Comparison of ENCODE assay signal across 8 cellular contexts in genomic region chr3:50299638-50299928, GRCh38. TPM values are rescaled to one million over a fixed set of nuclear protein-coding genes. Genes with fewer than 3 reads are reported as not detected.
DNase-seq lines count a peak whose midpoint lies in the region; ATAC-seq, FAIRE-seq and TF ChIP-seq lines count a peak whose summit lies in the region.

No MANE protein-coding gene starts in this region.

- H3K27ac ChIP-seq in adrenal gland (peak overlapping the region; percentile 75 to 95 (median 93)), HepG2 (ENCODE audit: extremely low read length, insufficient read depth, low read length) (peak overlapping the region; percentile 87), thymus (ENCODE audit: low read depth) (peak overlapping the region; percentile 85)

- no peak for TF ChIP-seq POLR2A in adrenal gland (IDR thresholded peaks at IDR 0.05)
- no peak for TF ChIP-seq POLR2A in HepG2 (IDR thresholded peaks at IDR 0.05; ENCODE audit: insufficient read depth in 1 of 2, low read depth in 2 of 2, low read length in 2 of 2)

- H3K36me3 ChIP-seq in adrenal gland (replicated peaks in 1 of 2) (no peaks in the 10 kb centered on the region), HepG2 (replicated peaks in 1 of 2; ENCODE audit: control insufficient read depth in 1 of 2, insufficient read depth in 2 of 2, low read length in 2 of 2) (peaks cover 1 to 3% of the 10 kb centered on the region in 2 experiments; a peak in 2 of 5 replicates), thymus (ENCODE audit: control insufficient read depth, insufficient read depth) (no peaks in the 10 kb centered on the region)

- 0 to 1% (median 1%) methylated on average over 6 to 12 of the region's 12 CpGs for WGBS in adrenal gland, 4 donors
- 0% methylated on average over 1 of the region's 12 CpGs for WGBS in HepG2 (ENCODE audit: low lambda C conversion rate)
- 6% methylated on average over 12 of the region's 12 CpGs for WGBS in thymus

- intact Hi-C loops in adrenal gland (cut with DNase I) (no loop called here), HepG2 (cut with micrococcal nuclease; ENCODE audit: unreplicated experiment) (loop anchor here (1.0 kb wide), 1 partner anchor 22 kb away; no protein-coding TSS in a partner anchor)

- peak overlapping the region; percentile 86 for H3K4me2 ChIP-seq in HepG2 (ENCODE audit: low read depth, low read length)

- TF ChIP-seq EP300 in HepG2 (IDR thresholded peaks at IDR 0.05; ENCODE audit: low read depth in 2 of 2, low read length in 2 of 2): peak; percentile 24 to 55; a peak in 2 of 4 replicates
- TF ChIP-seq EP300 in HepG2 (CRISPR knock-in tag; IDR thresholded peaks at IDR 0.05; ENCODE audit: borderline replicate concordance): no peak

- H3K27ac Mint-ChIP-seq in activated CD4-positive, alpha-beta T cell treated with anti-CD3 and anti-CD28 coated beads, Interleukin-2, amount 10 ng/mL, durations not matched to agents 7 days and 5 days: peak overlapping the region; percentile 100

- no peak for TF ChIP-seq RAD21 in HepG2 (CRISPR knock-in tag; IDR thresholded peaks at IDR 0.05)

- peaks cover 30% of the 10 kb centered on the region for H3K4me1 Mint-ChIP-seq in activated CD4-positive, alpha-beta T cell treated with anti-CD3 and anti-CD28 coated beads, Interleukin-2, amount 10 ng/mL, durations not matched to agents 7 days and 5 days

- CTCF ChIA-PET in activated CD4-positive, alpha-beta T cell treated with anti-CD3 and anti-CD28 coated beads, Interleukin-2, amount 10 ng/mL, durations not matched to agents 7 days and 5 days (lab: Charles Lee): interaction anchor here (0.7 to 4.5 kb wide), 15 partner anchors 10 to 105 kb away, joined by 3 to 21 read pairs (median 6); partner anchors contain the start of genes GNAI2, HYAL2, RASSF1 and TUSC2
- CTCF ChIA-PET in HepG2 (lab: Yijun Ruan, JAX; ENCODE audit: low intra/inter-chr PET ratio, low total read pairs): interaction anchor here (1.5 kb wide), 1 partner anchor 22 kb away, joined by 3 read pairs; no protein-coding TSS in a partner anchor

- POLR2A ChIA-PET in activated CD4-positive, alpha-beta T cell treated with anti-CD3 and anti-CD28 coated beads, Interleukin-2, amount 10 ng/mL, durations not matched to agents 7 days and 5 days (lab: Charles Lee): interaction anchor here (0.7 to 1.1 kb wide), 2 partner anchors 38 to 51 kb away, joined by 3 read pairs; partner anchors contain the start of genes CYB561D2 and NPRL2
- POLR2A ChIA-PET in HepG2 (lab: Yijun Ruan, JAX): interaction anchor here (0.5 to 7.9 kb wide), 23 partner anchors 8 to 104 kb away, joined by 3 to 222 read pairs (median 7); partner anchors contain the start of genes CYB561D2, GNAI2, HYAL2 and LSMEM2

- H3K79me2 ChIP-seq in HepG2 (ENCODE audit: insufficient read depth, low read length): peaks cover 36% of the 10 kb centered on the region

- H3K9me3 ChIP-seq in adrenal gland (replicated peaks in 1 of 3): no peaks in the 10 kb centered on the region
- no peaks in the 10 kb centered on the region for H3K9me3 ChIP-seq in HepG2 (ENCODE audit: low read length)
- H3K9me3 ChIP-seq in thymus (ENCODE audit: control insufficient read depth): no peaks in the 10 kb centered on the region

- no peak overlapping the region for H2AFZ ChIP-seq in HepG2 (ENCODE audit: low read length)

- H3K9me3 Mint-ChIP-seq in activated CD4-positive, alpha-beta T cell treated with anti-CD3 and anti-CD28 coated beads, Interleukin-2, amount 10 ng/mL, durations not matched to agents 7 days and 5 days: no peaks in the 10 kb centered on the region

- no peaks in the 10 kb centered on the region for H3K27me3 Mint-ChIP-seq in activated CD4-positive, alpha-beta T cell treated with anti-CD3 and anti-CD28 coated beads, Interleukin-2, amount 10 ng/mL, durations not matched to agents 7 days and 5 days

- in situ Hi-C loops in HepG2 (cut with HindIII; ENCODE audit: extremely low pct_ligation_motif_present, low pct_unique_long_range_greater_than_20kb): no loop called here

- ATAC-seq in HepG2 (peak; percentile 55), HG02623 (IDR thresholded peaks at IDR 0.05; ENCODE audit: unreplicated experiment) (no peak)

- H3K4me1 ChIP-seq in adrenal gland (replicated peaks in 1 of 2) (peaks cover 26 to 48% of the 10 kb centered on the region in 2 donors), HepG2 (ENCODE audit: insufficient read depth, low read length) (peaks cover 56% of the 10 kb centered on the region), thymus (ENCODE audit: control insufficient read depth, insufficient read depth, low read length) (peaks cover 12% of the 10 kb centered on the region)

- H3K36me3 Mint-ChIP-seq in activated CD4-positive, alpha-beta T cell treated with anti-CD3 and anti-CD28 coated beads, Interleukin-2, amount 10 ng/mL, durations not matched to agents 7 days and 5 days (ENCODE audit: low read depth): peaks cover 1% of the 10 kb centered on the region

- H3K4me3 ChIP-seq in adrenal gland (peak overlapping the region in 2 of 4 donors; percentile 26 to 52), HepG2 (replicated peaks in 1 of 3; ENCODE audit: insufficient read depth in 1 of 3, low read depth in 2 of 3, low read length in 3 of 3) (peak overlapping the region; percentile 48 to 53 (median 50)), thymus (ENCODE audit: low read length) (peak overlapping the region; percentile 56)

- H3K27me3 ChIP-seq in adrenal gland (no peaks in the 10 kb centered on the region), HepG2 (ENCODE audit: control insufficient read depth in 1 of 2, insufficient read depth in 2 of 2, low read length in 2 of 2) (no peaks in the 10 kb centered on the region; a peak in 1 of 5 replicates), thymus (ENCODE audit: control insufficient read depth, insufficient read depth) (no peaks in the 10 kb centered on the region)

- peaks cover 11% of the 10 kb centered on the region for H4K20me1 ChIP-seq in HepG2 (ENCODE audit: insufficient read depth, low read length)

- TF ChIP-seq CTCF in adrenal gland (IDR thresholded peaks at IDR 0.05) (no peak), HepG2 (CRISPR knock-in tag; IDR thresholded peaks at IDR 0.05) (no peak)

- no TSS peak for BruUV-seq in HepG2 (replicated peaks; lab: Mats Ljungman, UMichigan)

- H3K4me3 Mint-ChIP-seq in activated CD4-positive, alpha-beta T cell treated with anti-CD3 and anti-CD28 coated beads, Interleukin-2, amount 10 ng/mL, durations not matched to agents 7 days and 5 days: peak overlapping the region; percentile 95

- FAIRE-seq in HepG2 (lab: Jason Lieb, UNC): peak; percentile 90

- no peak for DNase-seq in activated CD4-positive, alpha-beta T cell treated with anti-CD3 and anti-CD28 coated beads, Interleukin-2, amount 10 ng/mL, durations not matched to agents 7 days and 5 days
- no peak for DNase-seq in activated CD4-positive, alpha-beta T cell treated with anti-CD3 and anti-CD28 coated beads, Interleukin-2, amount 50 U/mL, for 48 hours
- no peak for DNase-seq in adrenal gland
- peak; percentile 97 for DNase-seq in HepG2 (ENCODE audit: low spot score)
- no peak for DNase-seq in DMS153 treated with DMSO at 0.1 percent for 48 hours (lab: John Stamatoyannopoulos, UW; ENCODE audit: unreplicated experiment)
- DNase-seq in superior temporal gyrus (ENCODE audit: extremely low spot score): no peak

- H3K9ac ChIP-seq in HepG2 (ENCODE audit: insufficient read depth, low read depth, low read length): peak overlapping the region; percentile 63

RNA-seq across cellular contexts. Expression of gene HYAL3, which starts 0.4 kb away (rescaled TPM):
- 10 to 100 TPM in 1 of 2 experiments, 1 to 10 TPM in 1; 9.2 to 10.9 TPM for total RNA-seq in activated CD4-positive, alpha-beta T cell treated with anti-CD3 and anti-CD28 coated beads, Interleukin-2, amount 10 ng/mL, durations not matched to agents 7 days and 5 days
- total RNA-seq in adrenal gland (1 to 10 TPM; 1.7 to 5.4 (median 3.4) TPM), HepG2 (2016; rRNA removed; fragmentation: Illumina TruSeq; extraction: Trizol) (5.5 and 5.9 TPM in 2 replicates)
- polyA plus RNA-seq in adrenal gland (1 to 10 TPM; 2.5 to 6.8 (median 3.2) TPM), HepG2 (2011; rRNA removed) (10.4 and 12.9 TPM in 2 replicates), thymus (2.5 TPM)
- 3.1 and 4.0 TPM in 2 replicates for total RNA-seq in HepG2 (2016; cell fraction: cytosol; rRNA removed; fragmentation: Illumina TruSeq; extraction: Trizol; ENCODE audit: low read depth)
- 4.8 and 6.5 TPM in 2 replicates for total RNA-seq in HepG2 (2016; cell fraction: insoluble cytoplasmic fraction; rRNA removed; fragmentation: Illumina TruSeq; extraction: Trizol)
- total RNA-seq in HepG2 (2016; cell fraction: membrane; rRNA removed; fragmentation: Illumina TruSeq; extraction: Trizol): 4.7 and 5.3 TPM in 2 replicates
- total RNA-seq in HepG2 (2016; cell fraction: nucleus; rRNA removed; fragmentation: Illumina TruSeq; extraction: Trizol): 4.6 and 5.5 TPM in 2 replicates
- polyA plus RNA-seq in HepG2 (2011; cell fraction: cytosol; rRNA removed): 10.7 and 17.4 TPM in 2 replicates
- 24.5 and 24.6 TPM in 2 replicates for polyA plus RNA-seq in HepG2 (2011; cell fraction: nucleus; rRNA removed)
- 2.2 and 2.5 TPM in 2 replicates for polyA plus RNA-seq in HepG2 (2012)
- polyA plus RNA-seq in HepG2 (2016; cell fraction: cytosol; fragmentation: Illumina TruSeq; extraction: Trizol; ENCODE audit: low read depth): 2.8 and 4.1 TPM in 2 replicates
- 6.1 and 9.3 TPM in 2 replicates for polyA plus RNA-seq in HepG2 (2016; cell fraction: insoluble cytoplasmic fraction; fragmentation: Illumina TruSeq; extraction: Trizol; ENCODE audit: low read depth)
- 6.6 and 7.3 TPM in 2 replicates for polyA plus RNA-seq in HepG2 (2016; cell fraction: membrane; fragmentation: Illumina TruSeq; extraction: Trizol; ENCODE audit: low read depth)
- polyA plus RNA-seq in HepG2 (2016; cell fraction: nucleus; fragmentation: Illumina TruSeq; extraction: Trizol; ENCODE audit: insufficient read depth, low read depth): 9.7 and 11.4 TPM in 2 replicates
- polyA minus RNA-seq in HepG2 (2011; rRNA and poly(A)+ RNA removed; ENCODE audit: low replicate concordance): 24.0 and 60.6 TPM in 2 replicates
- 5.2 and 5.5 TPM in 2 replicates for polyA minus RNA-seq in HepG2 (2011; cell fraction: cytosol; rRNA and poly(A)+ RNA removed)
- 5.8 and 7.0 TPM in 2 replicates for polyA minus RNA-seq in HepG2 (2011; cell fraction: nucleus; rRNA and poly(A)+ RNA removed)

RNA-seq across cellular contexts. Expression of gene NAA80, which starts 0.4 kb away (rescaled TPM):
- total RNA-seq in activated CD4-positive, alpha-beta T cell treated with anti-CD3 and anti-CD28 coated beads, Interleukin-2, amount 10 ng/mL, durations not matched to agents 7 days and 5 days: 10 to 100 TPM; 28.9 to 31.7 TPM
- 10 to 100 TPM in 6 of 8 donors, 1 to 10 TPM in 2; 9.8 to 17.9 (median 11.0) TPM for total RNA-seq in adrenal gland
- polyA plus RNA-seq in adrenal gland: 10 to 100 TPM in 2 of 3 donors, 1 to 10 TPM in 1; 6.0 to 19.8 (median 14.0) TPM
- 1.5 and 3.4 TPM in 2 replicates for total RNA-seq in HepG2 (2016; rRNA removed; fragmentation: Illumina TruSeq; extraction: Trizol)
- 1.2 and 1.4 TPM in 2 replicates for total RNA-seq in HepG2 (2016; cell fraction: cytosol; rRNA removed; fragmentation: Illumina TruSeq; extraction: Trizol; ENCODE audit: low read depth)
- total RNA-seq in HepG2 (2016; cell fraction: insoluble cytoplasmic fraction; rRNA removed; fragmentation: Illumina TruSeq; extraction: Trizol): 1.9 and 4.5 TPM in 2 replicates
- total RNA-seq in HepG2 (2016; cell fraction: membrane; rRNA removed; fragmentation: Illumina TruSeq; extraction: Trizol): 1.7 and 3.0 TPM in 2 replicates
- total RNA-seq in HepG2 (2016; cell fraction: nucleus; rRNA removed; fragmentation: Illumina TruSeq; extraction: Trizol): 6.5 and 6.8 TPM in 2 replicates
- polyA plus RNA-seq in HepG2 (2011; rRNA removed): 8.7 and 13.1 TPM in 2 replicates
- polyA plus RNA-seq in HepG2 (2011; cell fraction: cytosol; rRNA removed): 3.4 and 5.0 TPM in 2 replicates
- 46.7 and 51.7 TPM in 2 replicates for polyA plus RNA-seq in HepG2 (2011; cell fraction: nucleus; rRNA removed)
- polyA plus RNA-seq in HepG2 (2012): 5.2 and 6.1 TPM in 2 replicates
- polyA plus RNA-seq in HepG2 (2016; cell fraction: cytosol; fragmentation: Illumina TruSeq; extraction: Trizol; ENCODE audit: low read depth): 2.4 and 3.7 TPM in 2 replicates
- polyA plus RNA-seq in HepG2 (2016; cell fraction: insoluble cytoplasmic fraction; fragmentation: Illumina TruSeq; extraction: Trizol; ENCODE audit: low read depth): 4.3 and 5.4 TPM in 2 replicates
- 5.1 and 5.3 TPM in 2 replicates for polyA plus RNA-seq in HepG2 (2016; cell fraction: membrane; fragmentation: Illumina TruSeq; extraction: Trizol; ENCODE audit: low read depth)
- polyA plus RNA-seq in HepG2 (2016; cell fraction: nucleus; fragmentation: Illumina TruSeq; extraction: Trizol; ENCODE audit: insufficient read depth, low read depth): 23.1 and 24.6 TPM in 2 replicates
- polyA minus RNA-seq in HepG2 (2011; rRNA and poly(A)+ RNA removed; ENCODE audit: low replicate concordance): 20.9 and 56.7 TPM in 2 replicates
- 2.0 and 2.9 TPM in 2 replicates for polyA minus RNA-seq in HepG2 (2011; cell fraction: cytosol; rRNA and poly(A)+ RNA removed)
- 15.7 and 16.0 TPM in 2 replicates for polyA minus RNA-seq in HepG2 (2011; cell fraction: nucleus; rRNA and poly(A)+ RNA removed)
- polyA plus RNA-seq in thymus: 23.7 TPM

RNA-seq across cellular contexts. Expression of gene HYAL1, which starts 3.8 kb away (rescaled TPM):
- total RNA-seq in activated CD4-positive, alpha-beta T cell treated with anti-CD3 and anti-CD28 coated beads, Interleukin-2, amount 10 ng/mL, durations not matched to agents 7 days and 5 days: under 1 TPM in 1 of 2 experiments, not detected in 1; 0.07 TPM
- total RNA-seq in adrenal gland: 10 to 100 TPM; 19.9 to 50.5 (median 36.8) TPM
- polyA plus RNA-seq in adrenal gland: 10 to 100 TPM in 2 of 3 donors, 1 to 10 TPM in 1; 9.7 to 50.1 (median 16.5) TPM
- total RNA-seq in HepG2 (2016; rRNA removed; fragmentation: Illumina TruSeq; extraction: Trizol): 50.5 and 76.5 TPM in 2 replicates
- total RNA-seq in HepG2 (2016; cell fraction: cytosol; rRNA removed; fragmentation: Illumina TruSeq; extraction: Trizol; ENCODE audit: low read depth): 15.2 and 15.4 TPM in 2 replicates
- 49.7 and 78.4 TPM in 2 replicates for total RNA-seq in HepG2 (2016; cell fraction: insoluble cytoplasmic fraction; rRNA removed; fragmentation: Illumina TruSeq; extraction: Trizol)
- total RNA-seq in HepG2 (2016; cell fraction: membrane; rRNA removed; fragmentation: Illumina TruSeq; extraction: Trizol): 36.1 and 38.7 TPM in 2 replicates
- 65.9 and 70.6 TPM in 2 replicates for total RNA-seq in HepG2 (2016; cell fraction: nucleus; rRNA removed; fragmentation: Illumina TruSeq; extraction: Trizol)
- 193 and 218 TPM in 2 replicates for polyA plus RNA-seq in HepG2 (2011; rRNA removed)
- polyA plus RNA-seq in HepG2 (2011; cell fraction: cytosol; rRNA removed): 153 and 171 TPM in 2 replicates
- polyA plus RNA-seq in HepG2 (2011; cell fraction: nucleus; rRNA removed): 132 and 137 TPM in 2 replicates
- polyA plus RNA-seq in HepG2 (2012): 82.6 and 84.8 TPM in 2 replicates
- polyA plus RNA-seq in HepG2 (2016; cell fraction: cytosol; fragmentation: Illumina TruSeq; extraction: Trizol; ENCODE audit: low read depth): 15.0 TPM in 2 replicates
- polyA plus RNA-seq in HepG2 (2016; cell fraction: insoluble cytoplasmic fraction; fragmentation: Illumina TruSeq; extraction: Trizol; ENCODE audit: low read depth): 57.3 and 58.6 TPM in 2 replicates
- 31.8 and 34.0 TPM in 2 replicates for polyA plus RNA-seq in HepG2 (2016; cell fraction: membrane; fragmentation: Illumina TruSeq; extraction: Trizol; ENCODE audit: low read depth)
- polyA plus RNA-seq in HepG2 (2016; cell fraction: nucleus; fragmentation: Illumina TruSeq; extraction: Trizol; ENCODE audit: insufficient read depth, low read depth): 111 and 117 TPM in 2 replicates
- 71.5 and 300 TPM in 2 replicates for polyA minus RNA-seq in HepG2 (2011; rRNA and poly(A)+ RNA removed; ENCODE audit: low replicate concordance)
- polyA minus RNA-seq in HepG2 (2011; cell fraction: cytosol; rRNA and poly(A)+ RNA removed): 89.0 and 90.5 TPM in 2 replicates
- polyA minus RNA-seq in HepG2 (2011; cell fraction: nucleus; rRNA and poly(A)+ RNA removed): 34.9 and 47.4 TPM in 2 replicates
- polyA plus RNA-seq in thymus: 1.8 TPM

RNA-seq across cellular contexts. Expression of gene IFRD2, which starts 7.4 kb away (rescaled TPM):
- 10 to 100 TPM; 59.4 to 66.0 TPM for total RNA-seq in activated CD4-positive, alpha-beta T cell treated with anti-CD3 and anti-CD28 coated beads, Interleukin-2, amount 10 ng/mL, durations not matched to agents 7 days and 5 days
- total RNA-seq in adrenal gland (10 to 100 TPM; 44.9 to 96.3 (median 55.2) TPM), HepG2 (2016; rRNA removed; fragmentation: Illumina TruSeq; extraction: Trizol) (81.4 and 96.1 TPM in 2 replicates)
- polyA plus RNA-seq in adrenal gland (100 to 1,000 TPM in 2 of 3 donors, 10 to 100 TPM in 1; 55.9 to 182 (median 144) TPM), HepG2 (2011; rRNA removed) (32.8 and 43.1 TPM in 2 replicates), thymus (52.3 TPM)
- 66.4 and 85.9 TPM in 2 replicates for total RNA-seq in HepG2 (2016; cell fraction: cytosol; rRNA removed; fragmentation: Illumina TruSeq; extraction: Trizol; ENCODE audit: low read depth)
- 79.0 and 101 TPM in 2 replicates for total RNA-seq in HepG2 (2016; cell fraction: insoluble cytoplasmic fraction; rRNA removed; fragmentation: Illumina TruSeq; extraction: Trizol)
- total RNA-seq in HepG2 (2016; cell fraction: membrane; rRNA removed; fragmentation: Illumina TruSeq; extraction: Trizol): 126 and 147 TPM in 2 replicates
- 83.9 and 92.3 TPM in 2 replicates for total RNA-seq in HepG2 (2016; cell fraction: nucleus; rRNA removed; fragmentation: Illumina TruSeq; extraction: Trizol)
- 29.8 and 39.8 TPM in 2 replicates for polyA plus RNA-seq in HepG2 (2011; cell fraction: cytosol; rRNA removed)
- polyA plus RNA-seq in HepG2 (2011; cell fraction: nucleus; rRNA removed): 174 and 179 TPM in 2 replicates
- polyA plus RNA-seq in HepG2 (2012): 38.5 and 48.9 TPM in 2 replicates
- 54.5 and 72.4 TPM in 2 replicates for polyA plus RNA-seq in HepG2 (2016; cell fraction: cytosol; fragmentation: Illumina TruSeq; extraction: Trizol; ENCODE audit: low read depth)
- polyA plus RNA-seq in HepG2 (2016; cell fraction: insoluble cytoplasmic fraction; fragmentation: Illumina TruSeq; extraction: Trizol; ENCODE audit: low read depth): 62.4 and 77.5 TPM in 2 replicates
- 89.6 and 91.5 TPM in 2 replicates for polyA plus RNA-seq in HepG2 (2016; cell fraction: membrane; fragmentation: Illumina TruSeq; extraction: Trizol; ENCODE audit: low read depth)
- polyA plus RNA-seq in HepG2 (2016; cell fraction: nucleus; fragmentation: Illumina TruSeq; extraction: Trizol; ENCODE audit: insufficient read depth, low read depth): 124 and 130 TPM in 2 replicates
- polyA minus RNA-seq in HepG2 (2011; rRNA and poly(A)+ RNA removed; ENCODE audit: low replicate concordance): 61.7 and 107 TPM in 2 replicates
- 15.9 and 21.4 TPM in 2 replicates for polyA minus RNA-seq in HepG2 (2011; cell fraction: cytosol; rRNA and poly(A)+ RNA removed)
- polyA minus RNA-seq in HepG2 (2011; cell fraction: nucleus; rRNA and poly(A)+ RNA removed): 46.6 and 52.5 TPM in 2 replicates

RNA-seq across cellular contexts. Expression of gene LSMEM2, which starts 20.7 kb away (rescaled TPM):
- not detected for total RNA-seq in activated CD4-positive, alpha-beta T cell treated with anti-CD3 and anti-CD28 coated beads, Interleukin-2, amount 10 ng/mL, durations not matched to agents 7 days and 5 days
- total RNA-seq in adrenal gland (under 1 TPM in 3 of 8 donors, not detected in 5; 0.36 to 0.76 (median 0.60) TPM), HepG2 (2016; rRNA removed; fragmentation: Illumina TruSeq; extraction: Trizol) (0.07 TPM in 1 of 2 replicates, not detected in the other)
- polyA plus RNA-seq in adrenal gland (under 1 TPM; 0.09 to 0.64 (median 0.47) TPM), HepG2 (2011; rRNA removed) (0.41 and 0.44 TPM in 2 replicates), thymus (0.11 TPM)
- total RNA-seq in HepG2 (2016; cell fraction: cytosol; rRNA removed; fragmentation: Illumina TruSeq; extraction: Trizol; ENCODE audit: low read depth): not detected in 2 replicates
- total RNA-seq in HepG2 (2016; cell fraction: insoluble cytoplasmic fraction; rRNA removed; fragmentation: Illumina TruSeq; extraction: Trizol): 0.06 TPM in 1 of 2 replicates, not detected in the other
- total RNA-seq in HepG2 (2016; cell fraction: membrane; rRNA removed; fragmentation: Illumina TruSeq; extraction: Trizol): not detected in 2 replicates
- total RNA-seq in HepG2 (2016; cell fraction: nucleus; rRNA removed; fragmentation: Illumina TruSeq; extraction: Trizol): 0.25 TPM in 1 of 2 replicates, not detected in the other
- polyA plus RNA-seq in HepG2 (2011; cell fraction: cytosol; rRNA removed): 0.08 and 0.15 TPM in 2 replicates
- polyA plus RNA-seq in HepG2 (2011; cell fraction: nucleus; rRNA removed): 1.3 and 2.1 TPM in 2 replicates
- polyA plus RNA-seq in HepG2 (2012): 0.17 and 0.37 TPM in 2 replicates
- not detected in 2 replicates for polyA plus RNA-seq in HepG2 (2016; cell fraction: cytosol; fragmentation: Illumina TruSeq; extraction: Trizol; ENCODE audit: low read depth)
- polyA plus RNA-seq in HepG2 (2016; cell fraction: insoluble cytoplasmic fraction; fragmentation: Illumina TruSeq; extraction: Trizol; ENCODE audit: low read depth): not detected in 2 replicates
- polyA plus RNA-seq in HepG2 (2016; cell fraction: membrane; fragmentation: Illumina TruSeq; extraction: Trizol; ENCODE audit: low read depth): not detected in 2 replicates
- polyA plus RNA-seq in HepG2 (2016; cell fraction: nucleus; fragmentation: Illumina TruSeq; extraction: Trizol; ENCODE audit: insufficient read depth, low read depth): 0.42 TPM in 1 of 2 replicates, not detected in the other
- 0.09 and 0.34 TPM in 2 replicates for polyA minus RNA-seq in HepG2 (2011; rRNA and poly(A)+ RNA removed; ENCODE audit: low replicate concordance)
- polyA minus RNA-seq in HepG2 (2011; cell fraction: cytosol; rRNA and poly(A)+ RNA removed): not detected in 2 replicates
- 0.90 TPM in 1 of 2 replicates, not detected in the other for polyA minus RNA-seq in HepG2 (2011; cell fraction: nucleus; rRNA and poly(A)+ RNA removed)

Comparison
In these comparisons a context has a peak if more than half of its experiments do, and no peak if none do; other contexts are left out.
1. RNA of gene HYAL1, which starts 3.8 kb away (total RNA-seq): 15.2 to 78.4 TPM in HepG2 and 19.9 to 50.5 TPM in adrenal gland; 0.07 TPM in activated CD4-positive, alpha-beta T cell treated with anti-CD3 and anti-CD28 coated beads, Interleukin-2, amount 10 ng/mL, durations not matched to agents 7 days and 5 days; every median in the first group is over 10 times any median in the second.
2. Peak in every context shown above with its lines, with median percentiles within 50 percentile points of each other: H3K27ac ChIP-seq.